11 cellular contexts compared by ENCODE assay signal in genomic region chr2:200525066-200525465, GRCh38. TPM values are rescaled to one million over a fixed set of nuclear protein-coding genes. Genes with fewer than 3 reads are reported as not detected.
DNase-seq lines count a peak whose midpoint lies in the region; ATAC-seq and TF ChIP-seq lines count a peak whose summit lies in the region.
"Had no signal": no experiment of that assay in that cellular context is flagged by ENCODE, and none has a peak within 500 bp of the region (broad histone marks: within the 10 kb centered on the region; RNA-seq: fewer than 3 reads in every experiment).

No MANE protein-coding gene starts in this region.

- H4K20me1 ChIP-seq in DOHH2 (ENCODE audit: control insufficient read depth, insufficient read depth, low read depth, low read length) = no peaks in the 10 kb centered on the region

- H3K9me2 ChIP-seq in DOHH2 (replicated peaks; ENCODE audit: control insufficient read depth, low read length) = no peaks in the 10 kb centered on the region

- no peaks in the 10 kb centered on the region for H3K9me3 Mint-ChIP-seq in stimulated activated memory B cell treated with anti-CD40 and anti-IgM and Interleukin-4, amounts not matched to agents 10 μg/mL and 1 μg/mL and 100 μg/mL, for 72 hours
- H3K9me3 Mint-ChIP-seq: activated CD4-positive, alpha-beta T cell treated with anti-CD3 and anti-CD28 coated beads, Interleukin-2, amount 10 ng/mL, durations not matched to agents 24 days and 14 days had no signal

- H3K4me1 ChIP-seq in DOHH2 (ENCODE audit: control insufficient read depth, low read length) = peaks cover 27% of the 10 kb centered on the region
- H3K4me1 ChIP-seq in SJCRH30 = peaks cover 9% of the 10 kb centered on the region
- peaks cover 4% of the 10 kb centered on the region for H3K4me1 ChIP-seq in rectal smooth muscle tissue (ENCODE audit: control insufficient read depth, insufficient read depth, low read length)

- H3K4me3 ChIP-seq in DOHH2 (ENCODE audit: low read length) = peak overlapping the region; percentile 98
- peak overlapping the region; percentile 88 for H3K4me3 ChIP-seq in SJCRH30
- H3K4me3 ChIP-seq in fibroblast of villous mesenchyme (ENCODE audit: low read depth, low read length) = no peak overlapping the region
- H3K4me3 ChIP-seq in rectal smooth muscle tissue (ENCODE audit: low read length) = peak overlapping the region; percentile 91

- no peaks in the 10 kb centered on the region for H3F3A ChIP-seq in DOHH2 (ENCODE audit: control insufficient read depth, insufficient read depth)

- peaks cover 13% of the 10 kb centered on the region for H3K36me3 ChIP-seq in DOHH2 (ENCODE audit: control insufficient read depth, low read length)
- H3K36me3 ChIP-seq in SJCRH30 = no peaks in the 10 kb centered on the region
- no peaks in the 10 kb centered on the region for H3K36me3 ChIP-seq in rectal smooth muscle tissue (ENCODE audit: control insufficient read depth, insufficient read depth, low read length)

- H3K27ac Mint-ChIP-seq in stimulated activated memory B cell treated with anti-CD40 and anti-IgM and Interleukin-4, amounts not matched to agents 10 μg/mL and 1 μg/mL and 100 μg/mL, for 72 hours = no peak overlapping the region

- no peaks in the 10 kb centered on the region for H3K36me3 Mint-ChIP-seq in stimulated activated memory B cell treated with anti-CD40 and anti-IgM and Interleukin-4, amounts not matched to agents 10 μg/mL and 1 μg/mL and 100 μg/mL, for 72 hours

- H3K9me3 ChIP-seq in DOHH2 (ENCODE audit: control insufficient read depth, insufficient read depth, low read length) = no peaks in the 10 kb centered on the region
- no peaks in the 10 kb centered on the region for H3K9me3 ChIP-seq in SJCRH30 (replicated peaks)

- peak overlapping the region; percentile 95 for H3K4me2 ChIP-seq in DOHH2 (ENCODE audit: low read length)

- peaks cover 39% of the 10 kb centered on the region for H3K79me2 ChIP-seq in DOHH2 (ENCODE audit: control insufficient read depth, low read length)

- no peaks in the 10 kb centered on the region for H3K27me3 Mint-ChIP-seq in stimulated activated memory B cell treated with anti-CD40 and anti-IgM and Interleukin-4, amounts not matched to agents 10 μg/mL and 1 μg/mL and 100 μg/mL, for 72 hours
- H3K27me3 Mint-ChIP-seq: activated CD4-positive, alpha-beta T cell treated with anti-CD3 and anti-CD28 coated beads, Interleukin-2, amount 10 ng/mL, durations not matched to agents 24 days and 14 days had no signal

- DNase-seq in SJCRH30 = no peak
- peak; percentile 5 for DNase-seq in fibroblast of villous mesenchyme (ENCODE audit: low read depth)
- no peak for DNase-seq in ureter (ENCODE audit: low spot score)
- no peak for DNase-seq in MV-4-11 (lab: John Stamatoyannopoulos, UW)
- no peak for DNase-seq in D341Med (ENCODE audit: low spot score)
- DNase-seq: NCI-H2171, SIG-M5 had no signal

- H3K4me1 Mint-ChIP-seq in stimulated activated memory B cell treated with anti-CD40 and anti-IgM and Interleukin-4, amounts not matched to agents 10 μg/mL and 1 μg/mL and 100 μg/mL, for 72 hours = peaks cover 9% of the 10 kb centered on the region

- no peak for TF ChIP-seq CTCF in DOHH2 (IDR thresholded peaks at IDR 0.05; ENCODE audit: low read depth, low read length, poor library complexity, severe bottlenecking)
- TF ChIP-seq CTCF in fibroblast of villous mesenchyme (IDR thresholded peaks at IDR 0.05; ENCODE audit: insufficient read depth, low read depth, low read length) = no peak

- ATAC-seq in stimulated activated memory B cell treated with anti-CD40 and anti-IgM and Interleukin-4, amounts not matched to agents 10 μg/mL and 1 μg/mL and 100 μg/mL, for 72 hours = no peak

- H3K4me3 Mint-ChIP-seq in stimulated activated memory B cell treated with anti-CD40 and anti-IgM and Interleukin-4, amounts not matched to agents 10 μg/mL and 1 μg/mL and 100 μg/mL, for 72 hours = no peak overlapping the region

- no peak overlapping the region for H3K9ac ChIP-seq in rectal smooth muscle tissue (ENCODE audit: low read length)

- H3K27ac ChIP-seq in DOHH2 (ENCODE audit: low read depth, low read length) (no peak overlapping the region), SJCRH30 (no peak overlapping the region), rectal smooth muscle tissue (ENCODE audit: low read depth, low read length) (no peak overlapping the region)

- H3K27me3 ChIP-seq in DOHH2 (ENCODE audit: control insufficient read depth, low read length) = no peaks in the 10 kb centered on the region
- no peaks in the 10 kb centered on the region for H3K27me3 ChIP-seq in SJCRH30
- no peaks in the 10 kb centered on the region for H3K27me3 ChIP-seq in rectal smooth muscle tissue (ENCODE audit: control insufficient read depth, insufficient read depth, low read length)

RNA-seq across cellular contexts. Expression of gene SGO2, which starts 0.9 kb away (rescaled TPM):
- 43.9 and 50.3 TPM in 2 replicates for total RNA-seq in SJCRH30 (2014; rRNA removed; shearing (Covaris generic))
- total RNA-seq in fibroblast of villous mesenchyme (5.8 and 12.1 TPM in 2 replicates), ureter (1.7 TPM)

RNA-seq across cellular contexts. Expression of gene KCTD18, which starts 15.2 kb away (rescaled TPM):
- total RNA-seq in SJCRH30 (2014; rRNA removed; shearing (Covaris generic)) = 8.2 and 9.0 TPM in 2 replicates
- total RNA-seq in fibroblast of villous mesenchyme (16.4 and 17.4 TPM in 2 replicates), ureter (13.8 TPM)
